25 cellular contexts compared by ENCODE assay signal in genomic region chr9:106060885-106061284, GRCh38.
"Had no signal": no experiment of that assay in that cellular context is flagged by ENCODE, and none has a peak within 500 bp of the region (broad histone marks: within the 10 kb centered on the region; RNA-seq: fewer than 3 reads in every experiment).

No MANE protein-coding gene starts in this region.

- DNase-seq: activated CD4-positive, alpha-beta memory T cell treated with anti-CD3 and anti-CD28 coated beads, Interleukin-2, amount 10 ng/mL, durations not matched to agents 7 days and 5 days; activated CD4-positive, alpha-beta T cell treated with anti-CD3 and anti-CD28 coated beads for 1 hour; activated CD4-positive, alpha-beta T cell treated with anti-CD3 and anti-CD28 coated beads for 4 hours; activated CD4-positive, alpha-beta T cell treated with anti-CD3 and anti-CD28 coated beads, Interleukin-2, amount 10 ng/mL, durations not matched to agents 7 days and 5 days; activated CD4-positive, alpha-beta T cell treated with anti-CD3 and anti-CD28 coated beads, Interleukin-2, amount 50 U/mL, for 4 hours; activated CD8-positive, alpha-beta memory T cell treated with anti-CD3 and anti-CD28 coated beads, Interleukin-2, amount 50 U/mL, for 48 hours; activated effector memory CD4-positive, alpha-beta T cell treated with anti-CD3 and anti-CD28 coated beads, Interleukin-2, amount 50 U/mL, for 16 hours; activated naive CD4-positive, alpha-beta T cell treated with anti-CD3 and anti-CD28 coated beads for 36 hours; activated naive CD8-positive, alpha-beta T cell treated with anti-CD3 and anti-CD28 coated beads for 36 hours; activated naive CD8-positive, alpha-beta T cell treated with anti-CD3 and anti-CD28 coated beads, Interleukin-2, amount 50 U/mL, for 24 hours; activated T-cell treated with anti-CD3 and anti-CD28 coated beads, Interleukin-2, amount 50 U/mL, for 4 hours; adrenal gland; amygdala; aorta; dorsolateral prefrontal cortex; effector memory CD8-positive, alpha-beta T cell; esophagus squamous epithelium; foreskin melanocyte; heart right ventricle; T-helper 2 cell had no signal

- H3K4me3 ChIP-seq: adrenal gland, breast epithelium, coronary artery, dorsolateral prefrontal cortex, esophagus squamous epithelium, gastroesophageal sphincter, heart right ventricle had no signal

- H3K9me3 ChIP-seq: adrenal gland, breast epithelium, esophagus squamous epithelium, gastroesophageal sphincter, heart right ventricle had no signal

- H3K36me3 ChIP-seq: adrenal gland, breast epithelium, esophagus squamous epithelium, gastroesophageal sphincter, heart right ventricle had no signal

- ATAC-seq: activated naive CD8-positive, alpha-beta T cell treated with anti-CD3 and anti-CD28 coated beads, Interleukin-2, amount 50 U/mL, for 24 hours; activated T-cell treated with anti-CD3 and anti-CD28 coated beads, Interleukin-2, amount 50 U/mL, for 4 hours; effector memory CD8-positive, alpha-beta T cell; gastroesophageal sphincter; heart right ventricle; WTC11 had no signal

- H3K27ac ChIP-seq: adrenal gland, breast epithelium, coronary artery, dorsolateral prefrontal cortex, epithelial cell of prostate, esophagus squamous epithelium, gastroesophageal sphincter, heart right ventricle had no signal

- H3K27me3 ChIP-seq: adrenal gland, breast epithelium, dorsolateral prefrontal cortex, esophagus squamous epithelium, gastroesophageal sphincter, heart right ventricle had no signal

- H3K4me1 ChIP-seq: adrenal gland, breast epithelium, esophagus squamous epithelium, gastroesophageal sphincter had no signal
